Comparison of ENCODE assay signal across 8 cellular contexts in genomic region chr1:217630711-217631591, GRCh38. TPM values are rescaled to one million over a fixed set of nuclear protein-coding genes. Genes with fewer than 3 reads are reported as not detected.
DNase-seq lines count a peak whose midpoint lies in the region; ATAC-seq and TF ChIP-seq lines count a peak whose summit lies in the region.

GPATCH2 (minus strand) TSS chr1:217631090; CDS start chr1:217630971, 119 bp downstream.
SPATA17 (plus strand) TSS chr1:217631344; CDS start chr1:217631379, 35 bp downstream.

- no peaks in the 10 kb centered on the region for H3K36me3 ChIP-seq in HUES64 (ENCODE audit: insufficient read depth, low read length)
- no peaks in the 10 kb centered on the region for H3K36me3 ChIP-seq in OCI-LY3 (replicated peaks; ENCODE audit: low read depth, low read length)

- TF ChIP-seq CTCF in OCI-LY3 (IDR thresholded peaks at IDR 0.05; ENCODE audit: low read depth, low read length) (no peak; the same call in 1 of the 2 replicates), epithelial cell of proximal tubule (conservative IDR thresholded peaks at IDR 0.05; ENCODE audit: low read depth, low read length) (peak; percentile 34)

- H3K4me1 ChIP-seq in HUES64 (ENCODE audit: insufficient read depth, low read length), result 0 out of 2 replicates have a peak, but pooled peaks cover 7% of the 10 kb centered on the region
- H3K4me1 ChIP-seq in OCI-LY3 (ENCODE audit: low read length), result peaks cover 36% of the 10 kb centered on the region

- peak; percentile 99 for ATAC-seq in GM21515 (IDR thresholded peaks at IDR 0.05; ENCODE audit: unreplicated experiment)

- WGBS in HUES64, result 1% methylated on average over 42 of the region's 42 CpGs

- H3K27ac ChIP-seq in HUES64 (ENCODE audit: low read depth, low read length), result peak within 1 kb of the TSS; percentile 93
- H3K27ac ChIP-seq in OCI-LY3 (ENCODE audit: low read length), result peak within 1 kb of the TSS; percentile 69

- no peaks in the 10 kb centered on the region for H4K20me1 ChIP-seq in OCI-LY3 (ENCODE audit: insufficient read depth, low read length)

- H3K4me3 ChIP-seq in HUES64 (ENCODE audit: low read length) (peak within 1 kb of the TSS; percentile 93), OCI-LY3 (ENCODE audit: low read length) (peak within 1 kb of the TSS; percentile 84), epithelial cell of proximal tubule (ENCODE audit: low read depth, low read length) (peak within 1 kb of the TSS; percentile 85)

- peak within 1 kb of the TSS; percentile 99 for H2AFZ ChIP-seq in OCI-LY3 (ENCODE audit: low read depth, low read length)

- peak within 1 kb of the TSS; percentile 85 for H3K4me2 ChIP-seq in OCI-LY3 (ENCODE audit: low read length)

- H3K79me2 ChIP-seq in OCI-LY3 (ENCODE audit: low read length), result peaks cover 44% of the 10 kb centered on the region

- H3K9me3 ChIP-seq in HUES64 (ENCODE audit: insufficient read depth, low read depth, low read length), result no peaks in the 10 kb centered on the region
- H3K9me3 ChIP-seq in OCI-LY3 (ENCODE audit: insufficient read depth, low read length), result no peaks in the 10 kb centered on the region

- H3K27me3 ChIP-seq in HUES64 (ENCODE audit: insufficient read depth, low read length) (no peaks in the 10 kb centered on the region), OCI-LY3 (ENCODE audit: low read depth, low read length) (no peaks in the 10 kb centered on the region)

- peak within 1 kb of the TSS; percentile 100 for H3K9ac ChIP-seq in HUES64 (ENCODE audit: low read depth, low read length)
- peak within 1 kb of the TSS; percentile 85 for H3K9ac ChIP-seq in OCI-LY3 (ENCODE audit: low read length)

- DNase-seq in DMS114 treated with DMSO at 0.1 percent for 48 hours (lab: John Stamatoyannopoulos, UW; ENCODE audit: unreplicated experiment) (peak; percentile 97), activated T-cell treated with anti-CD3 and anti-CD28 coated beads for 24 hours (ENCODE audit: low read depth) (peak; percentile 61), epithelial cell of proximal tubule (ENCODE audit: low read depth) (peak; percentile 87), mucosa of gallbladder (ENCODE audit: low spot score) (peak; percentile 85)
- peak; percentile 60 for DNase-seq in stimulated activated CD8-positive, alpha-beta memory T cell treated with anti-CD3 and anti-CD28 coated beads, Interleukin-4, amount 100 ng/mL, for 24 hours (ENCODE audit: low read depth)

RNA-seq across cellular contexts. Expression of gene GPATCH2, which starts in this region (rescaled TPM):
- polyA plus RNA-seq in HUES64 (2013, experiment 1 of 2), result 9.9 TPM
- 10.6 TPM for polyA plus RNA-seq in HUES64 (2013, experiment 2 of 2)
- 9.5 and 13.0 TPM in 2 replicates for total RNA-seq in epithelial cell of proximal tubule
- 13.2 TPM for total RNA-seq in mucosa of gallbladder

RNA-seq across cellular contexts. Expression of gene SPATA17, which starts in this region (rescaled TPM):
- 0.75 TPM for polyA plus RNA-seq in HUES64 (2013, experiment 1 of 2)
- 0.44 TPM for polyA plus RNA-seq in HUES64 (2013, experiment 2 of 2)
- total RNA-seq in epithelial cell of proximal tubule (0.22 and 0.58 TPM in 2 replicates), mucosa of gallbladder (1.8 TPM)

Comparison
In these comparisons a context has a peak if more than half of its experiments do, and no peak if none do; other contexts are left out.
1. Peak in every context shown above with its lines: DNase-seq, ATAC-seq, H3K4me3 ChIP-seq and H3K27ac ChIP-seq.